In the genomic region with DNA sequence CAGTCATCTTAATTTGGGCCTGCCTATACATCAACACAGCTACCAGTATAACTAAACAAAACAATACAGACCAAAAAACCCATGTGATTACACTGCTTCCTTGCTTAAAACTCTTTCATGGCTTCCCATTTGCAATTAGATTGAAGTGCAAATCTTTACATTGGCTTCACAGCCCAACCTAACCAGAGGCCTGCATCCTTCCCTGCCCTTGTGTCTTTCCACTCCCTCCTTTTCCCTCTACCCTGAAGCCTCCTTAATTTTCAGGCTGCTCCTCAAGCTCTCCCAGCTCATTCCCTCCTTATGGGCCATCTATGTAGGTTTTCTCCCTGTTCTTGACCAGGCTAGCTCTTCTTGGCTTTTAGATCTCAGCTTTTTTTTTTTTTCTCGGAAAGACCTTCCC, we compare ENCODE assay signal across 2 cellular contexts.
TF ChIP-seq lines count a peak whose summit lies in the region.

No MANE protein-coding gene starts in this region.

TF ChIP-seq in H1, 55 proteins besides CTCF, POLR2A, EP300 and RAD21:
- TF ChIP-seq, protein P1, sequence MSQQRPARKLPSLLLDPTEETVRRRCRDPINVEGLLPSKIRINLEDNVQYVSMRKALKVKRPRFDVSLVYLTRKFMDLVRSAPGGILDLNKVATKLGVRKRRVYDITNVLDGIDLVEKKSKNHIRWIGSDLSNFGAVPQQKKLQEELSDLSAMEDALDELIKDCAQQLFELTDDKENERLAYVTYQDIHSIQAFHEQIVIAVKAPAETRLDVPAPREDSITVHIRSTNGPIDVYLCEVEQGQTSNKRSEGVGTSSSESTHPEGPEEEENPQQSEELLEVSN (IDR thresholded peaks at IDR 0.05), result peak; percentile 62; the same call in 1 of the 2 replicates
- TF ChIP-seq SRF (IDR thresholded peaks at IDR 0.05; ENCODE audit: low read depth, low read length), result no peak

TF ChIP-seq in HepG2, 621 proteins besides CTCF, POLR2A, EP300 and RAD21:
- TF ChIP-seq, protein P2, sequence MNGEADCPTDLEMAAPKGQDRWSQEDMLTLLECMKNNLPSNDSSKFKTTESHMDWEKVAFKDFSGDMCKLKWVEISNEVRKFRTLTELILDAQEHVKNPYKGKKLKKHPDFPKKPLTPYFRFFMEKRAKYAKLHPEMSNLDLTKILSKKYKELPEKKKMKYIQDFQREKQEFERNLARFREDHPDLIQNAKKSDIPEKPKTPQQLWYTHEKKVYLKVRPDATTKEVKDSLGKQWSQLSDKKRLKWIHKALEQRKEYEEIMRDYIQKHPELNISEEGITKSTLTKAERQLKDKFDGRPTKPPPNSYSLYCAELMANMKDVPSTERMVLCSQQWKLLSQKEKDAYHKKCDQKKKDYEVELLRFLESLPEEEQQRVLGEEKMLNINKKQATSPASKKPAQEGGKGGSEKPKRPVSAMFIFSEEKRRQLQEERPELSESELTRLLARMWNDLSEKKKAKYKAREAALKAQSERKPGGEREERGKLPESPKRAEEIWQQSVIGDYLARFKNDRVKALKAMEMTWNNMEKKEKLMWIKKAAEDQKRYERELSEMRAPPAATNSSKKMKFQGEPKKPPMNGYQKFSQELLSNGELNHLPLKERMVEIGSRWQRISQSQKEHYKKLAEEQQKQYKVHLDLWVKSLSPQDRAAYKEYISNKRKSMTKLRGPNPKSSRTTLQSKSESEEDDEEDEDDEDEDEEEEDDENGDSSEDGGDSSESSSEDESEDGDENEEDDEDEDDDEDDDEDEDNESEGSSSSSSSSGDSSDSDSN (CRISPR knock-in tag; IDR thresholded peaks at IDR 0.05), result no peak
- TF ChIP-seq TBX2 (CRISPR knock-in tag; IDR thresholded peaks at IDR 0.05; ENCODE audit: borderline replicate concordance), result no peak
- TF ChIP-seq, protein P3, sequence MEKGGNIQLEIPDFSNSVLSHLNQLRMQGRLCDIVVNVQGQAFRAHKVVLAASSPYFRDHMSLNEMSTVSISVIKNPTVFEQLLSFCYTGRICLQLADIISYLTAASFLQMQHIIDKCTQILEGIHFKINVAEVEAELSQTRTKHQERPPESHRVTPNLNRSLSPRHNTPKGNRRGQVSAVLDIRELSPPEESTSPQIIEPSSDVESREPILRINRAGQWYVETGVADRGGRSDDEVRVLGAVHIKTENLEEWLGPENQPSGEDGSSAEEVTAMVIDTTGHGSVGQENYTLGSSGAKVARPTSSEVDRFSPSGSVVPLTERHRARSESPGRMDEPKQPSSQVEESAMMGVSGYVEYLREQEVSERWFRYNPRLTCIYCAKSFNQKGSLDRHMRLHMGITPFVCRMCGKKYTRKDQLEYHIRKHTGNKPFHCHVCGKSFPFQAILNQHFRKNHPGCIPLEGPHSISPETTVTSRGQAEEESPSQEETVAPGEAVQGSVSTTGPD (CRISPR knock-in tag; IDR thresholded peaks at IDR 0.05), result 0 out of 2 replicates have a peak, but pooled peaks have one; percentile 2
- no peak for TF ChIP-seq ZNF776 (CRISPR knock-in tag; IDR thresholded peaks at IDR 0.05)
- 0 out of 2 replicates have a peak, but pooled peaks have one; percentile 43 for TF ChIP-seq ZNF512 (CRISPR knock-in tag; IDR thresholded peaks at IDR 0.05)
- TF ChIP-seq NAIF1 (CRISPR knock-in tag; IDR thresholded peaks at IDR 0.05; ENCODE audit: borderline replicate concordance), result 0 out of 2 replicates have a peak, but pooled peaks have one; percentile 0
- 0 out of 2 replicates have a peak, but pooled peaks have one; percentile 2 for TF ChIP-seq SNAPC4 (CRISPR knock-in tag; IDR thresholded peaks at IDR 0.05)
